6 cellular contexts compared by ENCODE assay signal in genomic region chr4:985123-985830, GRCh38.
DNase-seq lines count a peak whose midpoint lies in the region; ATAC-seq lines count a peak whose summit lies in the region.

No MANE protein-coding gene starts in this region.

- DNase-seq in HUDEP-2 (lab: John Stamatoyannopoulos, UW; ENCODE audit: unreplicated experiment in 76 of 76) (peak in 70 of 76 experiments; percentile 9 to 86 (median 72)), iPS-NIHi7 (ENCODE audit: extremely low spot score) (peak; percentile 87), DMS114 treated with DMSO at 0.1 percent for 48 hours (lab: John Stamatoyannopoulos, UW; ENCODE audit: unreplicated experiment) (no peak)
- peak; percentile 79 for DNase-seq in activated T-cell treated with anti-CD3 and anti-CD28 coated beads, Interleukin-2, amount 50 U/mL, for 1 hour
- DNase-seq in stimulated activated naive CD4-positive, alpha-beta T cell treated with Interleukin-2 at 50 U/mL for 16 hours (lab: John Stamatoyannopoulos, UW) = peak; percentile 69

- no peak for ATAC-seq in HG02884 (IDR thresholded peaks at IDR 0.05; ENCODE audit: unreplicated experiment)
